ENCODE assay signal across 1 cellular context in genomic region chr5:143134269-143134668, GRCh38.
TF ChIP-seq lines count a peak whose summit lies in the region.

No MANE protein-coding gene starts in this region.

TF ChIP-seq in K562, 482 proteins besides CTCF, POLR2A, EP300 and RAD21 (continued from another document):
- TF ChIP-seq POU5F1 (IDR thresholded peaks at IDR 0.05; ENCODE audit: borderline replicate concordance, low read depth, low read length, partially characterized antibody), result no peak
- no peak for TF ChIP-seq ZNF274 (IDR thresholded peaks at IDR 0.05; ENCODE audit: borderline replicate concordance, low read depth, low read length)
- no peak for TF ChIP-seq PHF20 (IDR thresholded peaks at IDR 0.05; ENCODE audit: partially characterized antibody)
- no peak for TF ChIP-seq ARNT (IDR thresholded peaks at IDR 0.05)
